Comparison of ENCODE assay signal across 3 cellular contexts in the genomic region with DNA sequence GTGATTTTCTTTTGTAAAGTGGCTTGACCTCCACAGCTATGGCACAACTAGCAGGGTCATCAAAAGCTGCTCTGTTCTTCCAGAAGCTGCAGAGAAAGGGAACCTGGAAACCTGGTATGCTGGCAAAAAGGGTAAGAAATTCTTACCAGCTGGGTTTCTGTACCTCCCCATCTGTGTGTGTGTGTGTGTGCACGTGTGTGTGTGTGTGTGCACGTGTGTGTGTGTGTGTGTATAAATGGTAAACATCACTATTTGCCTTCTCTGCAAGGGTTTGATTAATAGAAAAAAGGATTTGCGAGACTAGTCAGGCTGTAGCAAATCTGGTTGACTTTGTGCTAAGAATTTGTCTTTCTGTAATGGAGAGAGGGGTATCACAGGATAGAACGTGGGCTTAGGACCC.
TF ChIP-seq lines count a peak whose summit lies in the region.

No MANE protein-coding gene starts in this region.

TF ChIP-seq in SK-N-SH treated with all-trans-retinoic acid at 6 μM for 48 hours, 23 proteins besides CTCF, POLR2A, EP300 and RAD21 (continued from another document and continues in another):
- TF ChIP-seq, protein P1, sequence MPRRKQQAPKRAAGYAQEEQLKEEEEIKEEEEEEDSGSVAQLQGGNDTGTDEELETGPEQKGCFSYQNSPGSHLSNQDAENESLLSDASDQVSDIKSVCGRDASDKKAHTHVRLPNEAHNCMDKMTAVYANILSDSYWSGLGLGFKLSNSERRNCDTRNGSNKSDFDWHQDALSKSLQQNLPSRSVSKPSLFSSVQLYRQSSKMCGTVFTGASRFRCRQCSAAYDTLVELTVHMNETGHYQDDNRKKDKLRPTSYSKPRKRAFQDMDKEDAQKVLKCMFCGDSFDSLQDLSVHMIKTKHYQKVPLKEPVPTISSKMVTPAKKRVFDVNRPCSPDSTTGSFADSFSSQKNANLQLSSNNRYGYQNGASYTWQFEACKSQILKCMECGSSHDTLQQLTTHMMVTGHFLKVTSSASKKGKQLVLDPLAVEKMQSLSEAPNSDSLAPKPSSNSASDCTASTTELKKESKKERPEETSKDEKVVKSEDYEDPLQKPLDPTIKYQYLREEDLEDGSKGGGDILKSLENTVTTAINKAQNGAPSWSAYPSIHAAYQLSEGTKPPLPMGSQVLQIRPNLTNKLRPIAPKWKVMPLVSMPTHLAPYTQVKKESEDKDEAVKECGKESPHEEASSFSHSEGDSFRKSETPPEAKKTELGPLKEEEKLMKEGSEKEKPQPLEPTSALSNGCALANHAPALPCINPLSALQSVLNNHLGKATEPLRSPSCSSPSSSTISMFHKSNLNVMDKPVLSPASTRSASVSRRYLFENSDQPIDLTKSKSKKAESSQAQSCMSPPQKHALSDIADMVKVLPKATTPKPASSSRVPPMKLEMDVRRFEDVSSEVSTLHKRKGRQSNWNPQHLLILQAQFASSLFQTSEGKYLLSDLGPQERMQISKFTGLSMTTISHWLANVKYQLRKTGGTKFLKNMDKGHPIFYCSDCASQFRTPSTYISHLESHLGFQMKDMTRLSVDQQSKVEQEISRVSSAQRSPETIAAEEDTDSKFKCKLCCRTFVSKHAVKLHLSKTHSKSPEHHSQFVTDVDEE (CRISPR knock-in tag; IDR thresholded peaks at IDR 0.05) = no peak
- TF ChIP-seq, protein P2, sequence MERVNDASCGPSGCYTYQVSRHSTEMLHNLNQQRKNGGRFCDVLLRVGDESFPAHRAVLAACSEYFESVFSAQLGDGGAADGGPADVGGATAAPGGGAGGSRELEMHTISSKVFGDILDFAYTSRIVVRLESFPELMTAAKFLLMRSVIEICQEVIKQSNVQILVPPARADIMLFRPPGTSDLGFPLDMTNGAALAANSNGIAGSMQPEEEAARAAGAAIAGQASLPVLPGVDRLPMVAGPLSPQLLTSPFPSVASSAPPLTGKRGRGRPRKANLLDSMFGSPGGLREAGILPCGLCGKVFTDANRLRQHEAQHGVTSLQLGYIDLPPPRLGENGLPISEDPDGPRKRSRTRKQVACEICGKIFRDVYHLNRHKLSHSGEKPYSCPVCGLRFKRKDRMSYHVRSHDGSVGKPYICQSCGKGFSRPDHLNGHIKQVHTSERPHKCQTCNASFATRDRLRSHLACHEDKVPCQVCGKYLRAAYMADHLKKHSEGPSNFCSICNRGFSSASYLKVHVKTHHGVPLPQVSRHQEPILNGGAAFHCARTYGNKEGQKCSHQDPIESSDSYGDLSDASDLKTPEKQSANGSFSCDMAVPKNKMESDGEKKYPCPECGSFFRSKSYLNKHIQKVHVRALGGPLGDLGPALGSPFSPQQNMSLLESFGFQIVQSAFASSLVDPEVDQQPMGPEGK (CRISPR knock-in tag; IDR thresholded peaks at IDR 0.05; ENCODE audit: borderline replicate concordance) = no peak
- no peak for TF ChIP-seq TOX (CRISPR knock-in tag; IDR thresholded peaks at IDR 0.05; ENCODE audit: borderline replicate concordance)
- TF ChIP-seq, protein P3, sequence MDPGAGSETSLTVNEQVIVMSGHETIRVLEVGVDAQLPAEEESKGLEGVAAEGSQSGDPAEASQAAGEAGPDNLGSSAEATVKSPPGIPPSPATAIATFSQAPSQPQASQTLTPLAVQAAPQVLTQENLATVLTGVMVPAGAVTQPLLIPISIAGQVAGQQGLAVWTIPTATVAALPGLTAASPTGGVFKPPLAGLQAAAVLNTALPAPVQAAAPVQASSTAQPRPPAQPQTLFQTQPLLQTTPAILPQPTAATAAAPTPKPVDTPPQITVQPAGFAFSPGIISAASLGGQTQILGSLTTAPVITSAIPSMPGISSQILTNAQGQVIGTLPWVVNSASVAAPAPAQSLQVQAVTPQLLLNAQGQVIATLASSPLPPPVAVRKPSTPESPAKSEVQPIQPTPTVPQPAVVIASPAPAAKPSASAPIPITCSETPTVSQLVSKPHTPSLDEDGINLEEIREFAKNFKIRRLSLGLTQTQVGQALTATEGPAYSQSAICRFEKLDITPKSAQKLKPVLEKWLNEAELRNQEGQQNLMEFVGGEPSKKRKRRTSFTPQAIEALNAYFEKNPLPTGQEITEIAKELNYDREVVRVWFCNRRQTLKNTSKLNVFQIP (CRISPR knock-in tag; IDR thresholded peaks at IDR 0.05; ENCODE audit: borderline replicate concordance, low read depth) = no peak

TF ChIP-seq in HEK293, 187 proteins besides CTCF, POLR2A, EP300 and RAD21:
- TF ChIP-seq, protein P4, sequence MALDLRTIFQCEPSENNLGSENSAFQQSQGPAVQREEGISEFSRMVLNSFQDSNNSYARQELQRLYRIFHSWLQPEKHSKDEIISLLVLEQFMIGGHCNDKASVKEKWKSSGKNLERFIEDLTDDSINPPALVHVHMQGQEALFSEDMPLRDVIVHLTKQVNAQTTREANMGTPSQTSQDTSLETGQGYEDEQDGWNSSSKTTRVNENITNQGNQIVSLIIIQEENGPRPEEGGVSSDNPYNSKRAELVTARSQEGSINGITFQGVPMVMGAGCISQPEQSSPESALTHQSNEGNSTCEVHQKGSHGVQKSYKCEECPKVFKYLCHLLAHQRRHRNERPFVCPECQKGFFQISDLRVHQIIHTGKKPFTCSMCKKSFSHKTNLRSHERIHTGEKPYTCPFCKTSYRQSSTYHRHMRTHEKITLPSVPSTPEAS (tag by site-specific recombination; IDR thresholded peaks at IDR 0.05) = 0 out of 2 replicates have a peak, but pooled peaks have one; percentile 44
- TF ChIP-seq, protein P5, sequence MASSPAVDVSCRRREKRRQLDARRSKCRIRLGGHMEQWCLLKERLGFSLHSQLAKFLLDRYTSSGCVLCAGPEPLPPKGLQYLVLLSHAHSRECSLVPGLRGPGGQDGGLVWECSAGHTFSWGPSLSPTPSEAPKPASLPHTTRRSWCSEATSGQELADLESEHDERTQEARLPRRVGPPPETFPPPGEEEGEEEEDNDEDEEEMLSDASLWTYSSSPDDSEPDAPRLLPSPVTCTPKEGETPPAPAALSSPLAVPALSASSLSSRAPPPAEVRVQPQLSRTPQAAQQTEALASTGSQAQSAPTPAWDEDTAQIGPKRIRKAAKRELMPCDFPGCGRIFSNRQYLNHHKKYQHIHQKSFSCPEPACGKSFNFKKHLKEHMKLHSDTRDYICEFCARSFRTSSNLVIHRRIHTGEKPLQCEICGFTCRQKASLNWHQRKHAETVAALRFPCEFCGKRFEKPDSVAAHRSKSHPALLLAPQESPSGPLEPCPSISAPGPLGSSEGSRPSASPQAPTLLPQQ (tag by site-specific recombination; IDR thresholded peaks at IDR 0.05) = no peak

TF ChIP-seq in WTC11, 78 proteins besides CTCF, POLR2A, EP300 and RAD21:
- TF ChIP-seq, protein P6, sequence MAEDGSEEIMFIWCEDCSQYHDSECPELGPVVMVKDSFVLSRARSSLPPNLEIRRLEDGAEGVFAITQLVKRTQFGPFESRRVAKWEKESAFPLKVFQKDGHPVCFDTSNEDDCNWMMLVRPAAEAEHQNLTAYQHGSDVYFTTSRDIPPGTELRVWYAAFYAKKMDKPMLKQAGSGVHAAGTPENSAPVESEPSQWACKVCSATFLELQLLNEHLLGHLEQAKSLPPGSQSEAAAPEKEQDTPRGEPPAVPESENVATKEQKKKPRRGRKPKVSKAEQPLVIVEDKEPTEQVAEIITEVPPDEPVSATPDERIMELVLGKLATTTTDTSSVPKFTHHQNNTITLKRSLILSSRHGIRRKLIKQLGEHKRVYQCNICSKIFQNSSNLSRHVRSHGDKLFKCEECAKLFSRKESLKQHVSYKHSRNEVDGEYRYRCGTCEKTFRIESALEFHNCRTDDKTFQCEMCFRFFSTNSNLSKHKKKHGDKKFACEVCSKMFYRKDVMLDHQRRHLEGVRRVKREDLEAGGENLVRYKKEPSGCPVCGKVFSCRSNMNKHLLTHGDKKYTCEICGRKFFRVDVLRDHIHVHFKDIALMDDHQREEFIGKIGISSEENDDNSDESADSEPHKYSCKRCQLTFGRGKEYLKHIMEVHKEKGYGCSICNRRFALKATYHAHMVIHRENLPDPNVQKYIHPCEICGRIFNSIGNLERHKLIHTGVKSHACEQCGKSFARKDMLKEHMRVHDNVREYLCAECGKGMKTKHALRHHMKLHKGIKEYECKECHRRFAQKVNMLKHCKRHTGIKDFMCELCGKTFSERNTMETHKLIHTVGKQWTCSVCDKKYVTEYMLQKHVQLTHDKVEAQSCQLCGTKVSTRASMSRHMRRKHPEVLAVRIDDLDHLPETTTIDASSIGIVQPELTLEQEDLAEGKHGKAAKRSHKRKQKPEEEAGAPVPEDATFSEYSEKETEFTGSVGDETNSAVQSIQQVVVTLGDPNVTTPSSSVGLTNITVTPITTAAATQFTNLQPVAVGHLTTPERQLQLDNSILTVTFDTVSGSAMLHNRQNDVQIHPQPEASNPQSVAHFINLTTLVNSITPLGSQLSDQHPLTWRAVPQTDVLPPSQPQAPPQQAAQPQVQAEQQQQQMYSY (CRISPR knock-in tag; IDR thresholded peaks at IDR 0.05) = no peak
- TF ChIP-seq TEAD4 (CRISPR knock-in tag; IDR thresholded peaks at IDR 0.05) = no peak
- TF ChIP-seq, protein P7, sequence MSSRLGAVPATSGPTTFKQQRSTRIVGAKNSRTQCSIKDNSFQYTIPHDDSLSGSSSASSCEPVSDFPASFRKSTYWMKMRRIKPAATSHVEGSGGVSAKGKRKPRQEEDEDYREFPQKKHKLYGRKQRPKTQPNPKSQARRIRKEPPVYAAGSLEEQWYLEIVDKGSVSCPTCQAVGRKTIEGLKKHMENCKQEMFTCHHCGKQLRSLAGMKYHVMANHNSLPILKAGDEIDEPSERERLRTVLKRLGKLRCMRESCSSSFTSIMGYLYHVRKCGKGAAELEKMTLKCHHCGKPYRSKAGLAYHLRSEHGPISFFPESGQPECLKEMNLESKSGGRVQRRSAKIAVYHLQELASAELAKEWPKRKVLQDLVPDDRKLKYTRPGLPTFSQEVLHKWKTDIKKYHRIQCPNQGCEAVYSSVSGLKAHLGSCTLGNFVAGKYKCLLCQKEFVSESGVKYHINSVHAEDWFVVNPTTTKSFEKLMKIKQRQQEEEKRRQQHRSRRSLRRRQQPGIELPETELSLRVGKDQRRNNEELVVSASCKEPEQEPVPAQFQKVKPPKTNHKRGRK (CRISPR knock-in tag; IDR thresholded peaks at IDR 0.05; ENCODE audit: borderline replicate concordance) = no peak
- TF ChIP-seq, protein P8, sequence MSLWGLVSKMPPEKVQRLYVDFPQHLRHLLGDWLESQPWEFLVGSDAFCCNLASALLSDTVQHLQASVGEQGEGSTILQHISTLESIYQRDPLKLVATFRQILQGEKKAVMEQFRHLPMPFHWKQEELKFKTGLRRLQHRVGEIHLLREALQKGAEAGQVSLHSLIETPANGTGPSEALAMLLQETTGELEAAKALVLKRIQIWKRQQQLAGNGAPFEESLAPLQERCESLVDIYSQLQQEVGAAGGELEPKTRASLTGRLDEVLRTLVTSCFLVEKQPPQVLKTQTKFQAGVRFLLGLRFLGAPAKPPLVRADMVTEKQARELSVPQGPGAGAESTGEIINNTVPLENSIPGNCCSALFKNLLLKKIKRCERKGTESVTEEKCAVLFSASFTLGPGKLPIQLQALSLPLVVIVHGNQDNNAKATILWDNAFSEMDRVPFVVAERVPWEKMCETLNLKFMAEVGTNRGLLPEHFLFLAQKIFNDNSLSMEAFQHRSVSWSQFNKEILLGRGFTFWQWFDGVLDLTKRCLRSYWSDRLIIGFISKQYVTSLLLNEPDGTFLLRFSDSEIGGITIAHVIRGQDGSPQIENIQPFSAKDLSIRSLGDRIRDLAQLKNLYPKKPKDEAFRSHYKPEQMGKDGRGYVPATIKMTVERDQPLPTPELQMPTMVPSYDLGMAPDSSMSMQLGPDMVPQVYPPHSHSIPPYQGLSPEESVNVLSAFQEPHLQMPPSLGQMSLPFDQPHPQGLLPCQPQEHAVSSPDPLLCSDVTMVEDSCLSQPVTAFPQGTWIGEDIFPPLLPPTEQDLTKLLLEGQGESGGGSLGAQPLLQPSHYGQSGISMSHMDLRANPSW (CRISPR knock-in tag; conservative IDR thresholded peaks at IDR 0.05; ENCODE audit: low read depth) = no peak
- TF ChIP-seq, protein P9, sequence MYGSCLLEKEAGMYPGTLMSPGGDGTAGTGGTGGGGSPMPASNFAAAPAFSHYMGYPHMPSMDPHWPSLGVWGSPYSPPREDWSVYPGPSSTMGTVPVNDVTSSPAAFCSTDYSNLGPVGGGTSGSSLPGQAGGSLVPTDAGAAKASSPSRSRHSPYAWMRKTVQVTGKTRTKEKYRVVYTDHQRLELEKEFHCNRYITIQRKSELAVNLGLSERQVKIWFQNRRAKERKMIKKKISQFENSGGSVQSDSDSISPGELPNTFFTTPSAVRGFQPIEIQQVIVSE (CRISPR knock-in tag; IDR thresholded peaks at IDR 0.05; ENCODE audit: borderline replicate concordance) = no peak
- no peak for TF ChIP-seq TCF7 (CRISPR knock-in tag; IDR thresholded peaks at IDR 0.05; ENCODE audit: low read depth)
- TF ChIP-seq MXD4 (CRISPR knock-in tag; IDR thresholded peaks at IDR 0.05; ENCODE audit: borderline replicate concordance) = no peak
- no peak for TF ChIP-seq NR3C1 (CRISPR knock-in tag; conservative IDR thresholded peaks at IDR 0.05; ENCODE audit: low read depth)
- no peak for TF ChIP-seq RELA (CRISPR knock-in tag; IDR thresholded peaks at IDR 0.05; ENCODE audit: borderline replicate concordance)
- no peak for TF ChIP-seq FOXP1 (CRISPR knock-in tag; IDR thresholded peaks at IDR 0.05; ENCODE audit: borderline replicate concordance)
- TF ChIP-seq, protein P10, sequence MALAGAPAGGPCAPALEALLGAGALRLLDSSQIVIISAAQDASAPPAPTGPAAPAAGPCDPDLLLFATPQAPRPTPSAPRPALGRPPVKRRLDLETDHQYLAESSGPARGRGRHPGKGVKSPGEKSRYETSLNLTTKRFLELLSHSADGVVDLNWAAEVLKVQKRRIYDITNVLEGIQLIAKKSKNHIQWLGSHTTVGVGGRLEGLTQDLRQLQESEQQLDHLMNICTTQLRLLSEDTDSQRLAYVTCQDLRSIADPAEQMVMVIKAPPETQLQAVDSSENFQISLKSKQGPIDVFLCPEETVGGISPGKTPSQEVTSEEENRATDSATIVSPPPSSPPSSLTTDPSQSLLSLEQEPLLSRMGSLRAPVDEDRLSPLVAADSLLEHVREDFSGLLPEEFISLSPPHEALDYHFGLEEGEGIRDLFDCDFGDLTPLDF (CRISPR knock-in tag; IDR thresholded peaks at IDR 0.05) = no peak
- TF ChIP-seq SMAD3 (CRISPR knock-in tag; IDR thresholded peaks at IDR 0.05; ENCODE audit: borderline replicate concordance) = no peak
- no peak for TF ChIP-seq PRRX2 (CRISPR knock-in tag; IDR thresholded peaks at IDR 0.05)
- no peak for TF ChIP-seq NFYB (CRISPR knock-in tag; conservative IDR thresholded peaks at IDR 0.05; ENCODE audit: low read depth)
- TF ChIP-seq, protein P11, sequence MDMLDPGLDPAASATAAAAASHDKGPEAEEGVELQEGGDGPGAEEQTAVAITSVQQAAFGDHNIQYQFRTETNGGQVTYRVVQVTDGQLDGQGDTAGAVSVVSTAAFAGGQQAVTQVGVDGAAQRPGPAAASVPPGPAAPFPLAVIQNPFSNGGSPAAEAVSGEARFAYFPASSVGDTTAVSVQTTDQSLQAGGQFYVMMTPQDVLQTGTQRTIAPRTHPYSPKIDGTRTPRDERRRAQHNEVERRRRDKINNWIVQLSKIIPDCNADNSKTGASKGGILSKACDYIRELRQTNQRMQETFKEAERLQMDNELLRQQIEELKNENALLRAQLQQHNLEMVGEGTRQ (CRISPR knock-in tag; IDR thresholded peaks at IDR 0.05) = no peak
- no peak for TF ChIP-seq CREB1 (CRISPR knock-in tag; IDR thresholded peaks at IDR 0.05)
- no peak for TF ChIP-seq ELF4 (CRISPR knock-in tag; IDR thresholded peaks at IDR 0.05; ENCODE audit: low read depth)
- no peak for TF ChIP-seq ZNF671 (CRISPR knock-in tag; IDR thresholded peaks at IDR 0.05)
- TF ChIP-seq SOX15 (CRISPR knock-in tag; IDR thresholded peaks at IDR 0.05) = no peak
- no peak for TF ChIP-seq ETV6 (CRISPR knock-in tag; IDR thresholded peaks at IDR 0.05)
